ENCODE assay signal across 9 cellular contexts in the genomic region with DNA sequence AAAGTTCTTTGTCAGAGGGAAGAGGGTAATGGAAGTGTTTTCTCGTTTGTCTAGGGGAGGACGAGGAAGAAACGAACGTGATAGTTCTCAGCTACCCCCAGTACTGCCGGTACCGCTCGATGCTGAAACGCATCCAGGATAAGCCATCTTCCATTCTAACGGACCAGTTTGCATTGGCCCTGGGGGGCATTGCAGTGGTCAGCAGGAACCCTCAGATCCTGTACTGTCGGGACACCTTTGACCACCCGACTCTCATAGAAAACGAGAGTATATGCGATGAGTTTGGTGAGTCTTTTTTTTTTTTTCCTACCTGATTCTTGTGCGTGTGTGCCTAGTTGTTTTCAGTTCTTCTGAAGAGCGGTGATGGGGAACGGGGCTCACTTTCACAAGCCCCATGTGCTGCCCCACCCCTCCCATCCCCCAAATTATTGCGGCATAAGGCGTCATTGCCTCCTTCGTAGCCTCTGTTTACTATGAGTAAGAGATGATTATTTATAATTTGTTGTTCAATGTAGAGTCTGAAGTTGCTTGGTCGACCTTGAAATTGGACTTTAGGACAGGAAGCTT.
DNase-seq lines count a peak whose midpoint lies in the region; ATAC-seq and TF ChIP-seq lines count a peak whose summit lies in the region.
"Had no signal": no experiment of that assay in that cellular context is flagged by ENCODE, and none has a peak within 500 bp of the region (broad histone marks: within the 10 kb centered on the region; RNA-seq: fewer than 3 reads in every experiment).

No MANE protein-coding gene starts in this region.

- H3K27me3 ChIP-seq in stomach = no peaks in the 10 kb centered on the region

- intact Hi-C loops in stomach (cut with DNase I; ENCODE audit: low total_unique reads) = no loop called here

- H3K36me3 ChIP-seq in stomach = peaks cover 0 to 12% (median 8%) of the 10 kb centered on the region in 4 donors

- peak overlapping the region; percentile 24 for H3K27ac Mint-ChIP-seq in activated naive CD4-positive, alpha-beta T cell treated with anti-CD3 and anti-CD28 coated beads, Interleukin-2, amount 50 U/mL, for 24 hours
- H3K27ac Mint-ChIP-seq in activated naive CD4-positive, alpha-beta T cell treated with anti-CD3 and anti-CD28 coated beads, Interleukin-2, amount 50 U/mL, for 72 hours = peak overlapping the region in 1 of 2 donors; percentile 93
- peak overlapping the region; percentile 79 for H3K27ac Mint-ChIP-seq in stimulated activated naive CD8-positive, alpha-beta T cell treated with anti-CD3 and anti-CD28 coated beads, Interleukin-15, Interleukin-2, amounts not matched to agents 100 ng/mL and 50 ng/mL, for 24 hours
- H3K27ac Mint-ChIP-seq in osteocyte (ENCODE audit: unreplicated experiment) = no peak overlapping the region

- no peaks in the 10 kb centered on the region for H3K9me3 ChIP-seq in stomach

- WGBS in stomach, 5 donors = 95 to 96% (median 95%) methylated on average over 20 of the region's 20 CpGs

- no peak overlapping the region for H3K27ac ChIP-seq in stomach

- H3K27me3 Mint-ChIP-seq in activated naive CD4-positive, alpha-beta T cell treated with anti-CD3 and anti-CD28 coated beads, Interleukin-2, amount 50 U/mL, for 24 hours = no peaks in the 10 kb centered on the region
- no peaks in the 10 kb centered on the region for H3K27me3 Mint-ChIP-seq in stimulated activated naive CD8-positive, alpha-beta T cell treated with anti-CD3 and anti-CD28 coated beads, Interleukin-15, Interleukin-2, amounts not matched to agents 100 ng/mL and 50 ng/mL, for 24 hours
- H3K27me3 Mint-ChIP-seq in osteocyte (ENCODE audit: unreplicated experiment) = no peaks in the 10 kb centered on the region

- H3K4me1 ChIP-seq in stomach = peaks cover 0 to 29% (median 19%) of the 10 kb centered on the region in 4 donors

- peaks cover 84% of the 10 kb centered on the region for H3K4me1 Mint-ChIP-seq in activated naive CD4-positive, alpha-beta T cell treated with anti-CD3 and anti-CD28 coated beads, Interleukin-2, amount 50 U/mL, for 24 hours
- peaks cover 79% of the 10 kb centered on the region for H3K4me1 Mint-ChIP-seq in stimulated activated naive CD8-positive, alpha-beta T cell treated with anti-CD3 and anti-CD28 coated beads, Interleukin-15, Interleukin-2, amounts not matched to agents 100 ng/mL and 50 ng/mL, for 24 hours (ENCODE audit: low read depth)
- H3K4me1 Mint-ChIP-seq in osteocyte (ENCODE audit: unreplicated experiment) = peaks cover 16% of the 10 kb centered on the region

- TF ChIP-seq EP300 in stomach (IDR thresholded peaks at IDR 0.05) = no peak

- TF ChIP-seq CTCF in osteocyte (IDR thresholded peaks at IDR 0.05) (no peak), stomach (IDR thresholded peaks at IDR 0.05) (no peak)

- H3K4me3 ChIP-seq in stomach = no peak overlapping the region

- no peak overlapping the region for H3K4me3 Mint-ChIP-seq in activated naive CD4-positive, alpha-beta T cell treated with anti-CD3 and anti-CD28 coated beads, Interleukin-2, amount 50 U/mL, for 24 hours
- no peak overlapping the region for H3K4me3 Mint-ChIP-seq in stimulated activated naive CD8-positive, alpha-beta T cell treated with anti-CD3 and anti-CD28 coated beads, Interleukin-15, Interleukin-2, amounts not matched to agents 100 ng/mL and 50 ng/mL, for 24 hours
- H3K4me3 Mint-ChIP-seq in osteocyte (ENCODE audit: unreplicated experiment) = no peak overlapping the region

- TF ChIP-seq POLR2A in stomach (IDR thresholded peaks at IDR 0.05) = no peak

- no peak for ATAC-seq in activated naive CD4-positive, alpha-beta T cell treated with anti-CD3 and anti-CD28 coated beads, Interleukin-2, amount 50 U/mL, for 72 hours
- ATAC-seq in GM21619 (IDR thresholded peaks at IDR 0.05; ENCODE audit: unreplicated experiment) (peak; percentile 82), HG03378 (IDR thresholded peaks at IDR 0.05; ENCODE audit: unreplicated experiment) (peak; percentile 67)

- peaks cover 53% of the 10 kb centered on the region for H3K36me3 Mint-ChIP-seq in activated naive CD4-positive, alpha-beta T cell treated with anti-CD3 and anti-CD28 coated beads, Interleukin-2, amount 50 U/mL, for 24 hours
- peaks cover 59 to 97% of the 10 kb centered on the region in 2 donors for H3K36me3 Mint-ChIP-seq in activated naive CD4-positive, alpha-beta T cell treated with anti-CD3 and anti-CD28 coated beads, Interleukin-2, amount 50 U/mL, for 72 hours
- H3K36me3 Mint-ChIP-seq in stimulated activated naive CD8-positive, alpha-beta T cell treated with anti-CD3 and anti-CD28 coated beads, Interleukin-15, Interleukin-2, amounts not matched to agents 100 ng/mL and 50 ng/mL, for 24 hours (ENCODE audit: low read depth) = peaks cover 81% of the 10 kb centered on the region
- H3K36me3 Mint-ChIP-seq in osteocyte (ENCODE audit: unreplicated experiment) = peaks cover 33% of the 10 kb centered on the region

- peaks cover 6% of the 10 kb centered on the region for H3K9me3 Mint-ChIP-seq in activated naive CD4-positive, alpha-beta T cell treated with anti-CD3 and anti-CD28 coated beads, Interleukin-2, amount 50 U/mL, for 24 hours
- peaks cover 7 to 9% of the 10 kb centered on the region in 2 donors for H3K9me3 Mint-ChIP-seq in activated naive CD4-positive, alpha-beta T cell treated with anti-CD3 and anti-CD28 coated beads, Interleukin-2, amount 50 U/mL, for 72 hours
- H3K9me3 Mint-ChIP-seq in stimulated activated naive CD8-positive, alpha-beta T cell treated with anti-CD3 and anti-CD28 coated beads, Interleukin-15, Interleukin-2, amounts not matched to agents 100 ng/mL and 50 ng/mL, for 24 hours = peaks cover 4% of the 10 kb centered on the region
- H3K9me3 Mint-ChIP-seq in osteocyte (ENCODE audit: unreplicated experiment) = no peaks in the 10 kb centered on the region

- DNase-seq in activated naive CD4-positive, alpha-beta T cell treated with anti-CD3 and anti-CD28 coated beads, Interleukin-2, amount 50 U/mL, for 72 hours (ENCODE audit: low spot score in 2 of 2) = no peak
- DNase-seq in SIG-M5 treated with dmso at 0.1 percent for 504 hours (lab: John Stamatoyannopoulos, UW; ENCODE audit: unreplicated experiment) (no peak), osteocyte (ENCODE audit: extremely low spot score, unreplicated experiment) (no peak), stomach (no peak)
- DNase-seq: NCI-H446 had no signal

Comparison
In these comparisons a context has a peak if more than half of its experiments do, and no peak if none do; other contexts are left out.
1. ATAC-seq: peak in GM21619 (single experiment) and HG03378 (single experiment); none in activated naive CD4-positive, alpha-beta T cell treated with anti-CD3 and anti-CD28 coated beads, Interleukin-2, amount 50 U/mL, for 72 hours (0 of 2).